17 cellular contexts compared by ENCODE assay signal in the genomic region with DNA sequence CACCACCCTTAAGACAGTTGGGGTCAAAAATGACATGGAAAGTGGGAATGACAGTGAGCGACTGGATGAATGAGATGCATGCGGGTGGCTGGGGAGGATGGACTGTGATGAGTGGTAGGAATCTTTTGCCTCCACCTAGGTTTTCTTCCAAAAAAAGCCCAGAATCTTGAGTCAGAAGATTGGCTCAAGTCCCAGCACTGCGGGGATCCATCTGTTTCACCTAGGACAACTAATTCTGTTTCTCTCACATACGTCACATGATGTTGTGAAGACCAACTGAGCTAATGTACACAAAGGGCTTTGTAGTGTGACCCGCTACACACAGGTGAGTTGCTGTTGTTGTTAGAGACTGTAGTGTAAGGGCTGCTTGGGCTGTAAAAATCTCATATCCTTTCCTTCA. TPM values are rescaled to one million over a fixed set of nuclear protein-coding genes. Genes with fewer than 3 reads are reported as not detected.
DNase-seq lines count a peak whose midpoint lies in the region; ATAC-seq and TF ChIP-seq lines count a peak whose summit lies in the region.
"Had no signal": no experiment of that assay in that cellular context is flagged by ENCODE, and none has a peak within 500 bp of the region (broad histone marks: within the 10 kb centered on the region; RNA-seq: fewer than 3 reads in every experiment).

No MANE protein-coding gene starts in this region.

- in situ Hi-C loops in G401 (cut with HindIII; ENCODE audit: low sequenced_read_pairs): no loop called here

- H3K9ac ChIP-seq in mucosa of stomach (ENCODE audit: low read length): peak overlapping the region; percentile 53

- H3K4me1 Mint-ChIP-seq in activated T-cell treated with anti-CD3 and anti-CD28 coated beads, Interleukin-2, amount 50 U/mL, for 4 hours (ENCODE audit: low read depth): no peaks in the 10 kb centered on the region

- no peaks in the 10 kb centered on the region for H3K27me3 ChIP-seq in mucosa of stomach (ENCODE audit: control insufficient read depth, insufficient read depth, low read length)

- peak; percentile 4 for DNase-seq in G401 (ENCODE audit: low spot score)
- peak; percentile 1 for DNase-seq in cerebellar cortex (ENCODE audit: low spot score)
- no peak for DNase-seq in activated T-cell treated with anti-CD3 and anti-CD28 coated beads, Interleukin-2, amount 50 U/mL, for 4 hours
- no peak for DNase-seq in HPDE6-E6E7 (ENCODE audit: extremely low spot score)
- DNase-seq: C1 segment of cervical spinal cord; Calu3; CD4-positive, alpha-beta T cell; DMS153; DMS79 treated with DMSO at 0.1 percent for 48 hours; EL; GDM1; HFFc6 had no signal

- no peak overlapping the region for H3K4me3 Mint-ChIP-seq in activated T-cell treated with anti-CD3 and anti-CD28 coated beads, Interleukin-2, amount 50 U/mL, for 4 hours
- H3K4me3 Mint-ChIP-seq: B cell; CD4-positive, alpha-beta T cell; HFFc6 had no signal

- POLR2A ChIA-PET in HEK293 (lab: Yijun Ruan, JAX): no interaction called here

- no peaks in the 10 kb centered on the region for H3K36me3 ChIP-seq in HEK293 (ENCODE audit: control insufficient read depth in 2 of 2, insufficient read depth in 1 of 2, low read length in 2 of 2)
- H3K36me3 ChIP-seq in mucosa of stomach (ENCODE audit: control insufficient read depth, insufficient read depth, low read length): no peaks in the 10 kb centered on the region
- H3K36me3 ChIP-seq: HAP-1 had no signal

- peaks cover 9% of the 10 kb centered on the region for H3K27me3 Mint-ChIP-seq in activated T-cell treated with anti-CD3 and anti-CD28 coated beads, Interleukin-2, amount 50 U/mL, for 4 hours (ENCODE audit: low read depth)

- no peak overlapping the region for H3K27ac ChIP-seq in HEK293 (ENCODE audit: extremely low read depth, low read depth, low read length)

- TF ChIP-seq CTCF in HEK293 (tag by site-specific recombination; IDR thresholded peaks at IDR 0.05): no peak

- no peaks in the 10 kb centered on the region for H3K36me3 Mint-ChIP-seq in activated T-cell treated with anti-CD3 and anti-CD28 coated beads, Interleukin-2, amount 50 U/mL, for 4 hours (ENCODE audit: insufficient read depth)

- H3K9me3 Mint-ChIP-seq in activated T-cell treated with anti-CD3 and anti-CD28 coated beads, Interleukin-2, amount 50 U/mL, for 4 hours: no peaks in the 10 kb centered on the region
- H3K9me3 Mint-ChIP-seq: CD4-positive, alpha-beta T cell; HFFc6 had no signal

- CTCF ChIA-PET in HEK293 (lab: Yijun Ruan, JAX): interaction anchor here (1.2 to 2.5 kb wide), 3 partner anchors 10 to 18 kb away, joined by 3 to 6 read pairs (median 5); no protein-coding TSS in a partner anchor

- H3K4me3 ChIP-seq in HEK293 (ENCODE audit: low read depth, low read length) (no peak overlapping the region), mucosa of stomach (ENCODE audit: low read length) (no peak overlapping the region)
- H3K4me3 ChIP-seq: HAP-1 had no signal

- H3K9me3 ChIP-seq in HEK293 (ENCODE audit: control insufficient read depth, insufficient read depth, low read depth, low read length) (no peaks in the 10 kb centered on the region), mucosa of stomach (ENCODE audit: control insufficient read depth, low read length) (no peaks in the 10 kb centered on the region)
- H3K9me3 ChIP-seq: HAP-1 had no signal

- H3K4me1 ChIP-seq in HEK293 (ENCODE audit: control insufficient read depth, insufficient read depth, low read length): no peaks in the 10 kb centered on the region
- peaks cover 63% of the 10 kb centered on the region for H3K4me1 ChIP-seq in mucosa of stomach (ENCODE audit: control insufficient read depth, insufficient read depth, low read length)
- H3K4me1 ChIP-seq: HAP-1 had no signal

- no peak for ATAC-seq in activated T-cell treated with anti-CD3 and anti-CD28 coated beads, Interleukin-2, amount 50 U/mL, for 4 hours
- no peak for ATAC-seq in HG02973 (IDR thresholded peaks at IDR 0.05; ENCODE audit: unreplicated experiment)

TF ChIP-seq in HEK293, 187 proteins besides CTCF, POLR2A, EP300 and RAD21:
- TF ChIP-seq ZNF654 (tag by site-specific recombination; IDR thresholded peaks at IDR 0.05; ENCODE audit: low read depth): no peak
- no peak for TF ChIP-seq ZNF24 (tag by site-specific recombination; IDR thresholded peaks at IDR 0.05)
- peak; percentile 38; the same call in 1 of the 2 replicates for TF ChIP-seq GLIS1 (tag by site-specific recombination; IDR thresholded peaks at IDR 0.05)

RNA-seq across cellular contexts. Expression of gene SLC35B4, which starts 58.5 kb away (rescaled TPM):
- 13.9 and 19.8 TPM in 2 replicates for total RNA-seq in G401 (2014; rRNA removed; shearing (Covaris generic))
- 10 to 100 TPM; 21.7 to 24.9 (median 22.7) TPM for total RNA-seq in activated T-cell treated with anti-CD3 and anti-CD28 coated beads, Interleukin-2, amount 50 U/mL, for 4 hours

Comparison
In these comparisons a context has a peak if more than half of its experiments do, and no peak if none do; other contexts are left out.
1. DNase-seq: peak in G401 (single experiment) and cerebellar cortex (single experiment); none in activated T-cell treated with anti-CD3 and anti-CD28 coated beads, Interleukin-2, amount 50 U/mL, for 4 hours (single experiment) and HPDE6-E6E7 (single experiment).